ENCODE assay signal across 20 cellular contexts in genomic region chr10:129718548-129719414, GRCh38.
"Had no signal": no experiment of that assay in that cellular context is flagged by ENCODE, and none has a peak within 500 bp of the region (broad histone marks: within the 10 kb centered on the region; RNA-seq: fewer than 3 reads in every experiment).

No MANE protein-coding gene starts in this region.

- H3K27ac ChIP-seq: heart left ventricle, parathyroid adenoma, skin epidermis, transverse colon had no signal

- FAIRE-seq: TTC549 had no signal

- H3K36me3 ChIP-seq: heart left ventricle, transverse colon had no signal

- H3K4me1 ChIP-seq: parathyroid adenoma, transverse colon had no signal

- H3K27me3 ChIP-seq: heart left ventricle, transverse colon had no signal

- H3K4me3 ChIP-seq: heart left ventricle, skin epidermis, transverse colon had no signal

- H3K9me3 ChIP-seq: transverse colon had no signal

- DNase-seq: activated B cell treated with CpG ODN at 0.5 μM for 24 hours; activated CD4-positive, alpha-beta T cell treated with anti-CD3 and anti-CD28 coated beads, Interleukin-2, amount 10 ng/mL, durations not matched to agents 24 days and 14 days; activated CD8-positive, alpha-beta T cell treated with anti-CD3 and anti-CD28 coated beads, Interleukin-2, amount 10 ng/mL, durations not matched to agents 7 days and 5 days; activated naive CD4-positive, alpha-beta T cell treated with anti-CD3 and anti-CD28 coated beads for 36 hours; activated naive CD8-positive, alpha-beta T cell treated with anti-CD3 and anti-CD28 coated beads, Interleukin-2, amount 50 U/mL, for 24 hours; activated T-cell treated with anti-CD3 and anti-CD28 coated beads for 4 hours; aorta; foreskin melanocyte; naive B cell; retina; stimulated activated CD4-positive, alpha-beta T cell treated with anti-CD3 and anti-CD28 coated beads, Interleukin-4, amount 100 ng/mL, for 4 hours; stimulated activated CD8-positive, alpha-beta memory T cell treated with anti-CD3 and anti-CD28 coated beads, Interleukin-4, amount 100 ng/mL, for 48 hours; stimulated activated naive CD4-positive, alpha-beta T cell treated with Interleukin-2 at 50 U/mL for 16 hours; substantia nigra; SW 1271; transverse colon had no signal
